ENCODE assay signal across 21 cellular contexts in genomic region chr7:157834501-157835143, GRCh38.
DNase-seq lines count a peak whose midpoint lies in the region; ATAC-seq, FAIRE-seq and TF ChIP-seq lines count a peak whose summit lies in the region.
"Had no signal": no experiment of that assay in that cellular context is flagged by ENCODE, and none has a peak within 500 bp of the region (broad histone marks: within the 10 kb centered on the region; RNA-seq: fewer than 3 reads in every experiment).

No MANE protein-coding gene starts in this region.

- DNase-seq in K562 (ENCODE audit: extremely low read depth in 1 of 4, low spot score in 3 of 4) (no peak), HepG2 (ENCODE audit: low spot score) (no peak), posterior vena cava (ENCODE audit: low spot score) (peak; percentile 75), brain microvascular endothelial cell (no peak), HCEC 1CT (no peak), SK-N-DZ (ENCODE audit: low spot score) (no peak), NCI-H510A (lab: John Stamatoyannopoulos, UW) (no peak)
- DNase-seq: CD4-positive, CD25-positive, alpha-beta regulatory T cell; COR-L47; DMS79; H9; NCI-H1092 treated with DMSO at 0.1 percent for 48 hours; NCI-H146; NCI-H2029; NCI-H2227 treated with DMSO at 0.1 percent for 48 hours; NCI-H510A treated with DMSO at 0.1 percent for 48 hours; NCI-H748 treated with DMSO at 0.1 percent for 48 hours had no signal

- ATAC-seq in K562 (no peak), HepG2 (peak; percentile 71)
- ATAC-seq: Panc1 had no signal

- no peaks in the 10 kb centered on the region for H3K4me1 ChIP-seq in K562 (replicated peaks in 1 of 2; ENCODE audit: control insufficient read depth in 2 of 2, insufficient read depth in 2 of 2, low read length in 2 of 2)
- H3K4me1 ChIP-seq in HepG2 (ENCODE audit: insufficient read depth, low read length) = no peaks in the 10 kb centered on the region
- H3K4me1 ChIP-seq: SJSA1 had no signal

- TF ChIP-seq RAD21 in K562 (CRISPR knock-in tag; conservative IDR thresholded peaks at IDR 0.05 in 1 of 2, IDR thresholded peaks at IDR 0.05 in 1 of 2) (no peak), HepG2 (CRISPR knock-in tag; IDR thresholded peaks at IDR 0.05) (no peak)

- H3K4me3 ChIP-seq in K562 (no peak overlapping the region), HepG2 (replicated peaks in 1 of 3; ENCODE audit: insufficient read depth in 1 of 3, low read depth in 2 of 3, low read length in 3 of 3) (no peak overlapping the region), brain microvascular endothelial cell (ENCODE audit: low read depth, low read length) (no peak overlapping the region)
- H3K4me3 ChIP-seq: SJSA1 had no signal

- BruUV-seq in K562 (replicated peaks; lab: Mats Ljungman, UMichigan) = no TSS peak
- no TSS peak for BruUV-seq in HepG2 (replicated peaks; lab: Mats Ljungman, UMichigan)

- TF ChIP-seq EP300 in K562 (IDR thresholded peaks at IDR 0.05; ENCODE audit: low read length) (no peak), HepG2 (IDR thresholded peaks at IDR 0.05; ENCODE audit: low read depth in 2 of 2, low read length in 2 of 2) (no peak), HepG2 (CRISPR knock-in tag; IDR thresholded peaks at IDR 0.05; ENCODE audit: borderline replicate concordance) (no peak)

- H3K36me3 ChIP-seq in K562 (ENCODE audit: control insufficient read depth, insufficient read depth, low read length) (no peaks in the 10 kb centered on the region), HepG2 (replicated peaks in 1 of 2; ENCODE audit: control insufficient read depth in 1 of 2, insufficient read depth in 2 of 2, low read length in 2 of 2) (no peaks in the 10 kb centered on the region), brain microvascular endothelial cell (replicated peaks) (no peaks in the 10 kb centered on the region)
- H3K36me3 ChIP-seq: SJSA1 had no signal

- no peak overlapping the region; a peak in 1 of 4 replicates for H3K9ac ChIP-seq in K562 (ENCODE audit: insufficient read depth in 1 of 2, low read depth in 2 of 2, low read length in 2 of 2)
- no peak overlapping the region for H3K9ac ChIP-seq in HepG2 (ENCODE audit: insufficient read depth, low read depth, low read length)
- H3K9ac ChIP-seq: KMS-11 had no signal

- H3K4me2 ChIP-seq in K562 (ENCODE audit: insufficient read depth, low read length) = no peak overlapping the region
- H3K4me2 ChIP-seq in HepG2 (ENCODE audit: low read depth, low read length) = no peak overlapping the region
- H3K4me2 ChIP-seq: KMS-11 had no signal

- POLR2A ChIA-PET in K562 (lab: Yijun Ruan, JAX) = interaction anchor here (1.6 kb wide), 1 partner anchor 10 kb away, joined by 6 read pairs; no protein-coding TSS in a partner anchor
- POLR2A ChIA-PET in HepG2 (lab: Yijun Ruan, JAX) = no interaction called here

- H3K9me1 ChIP-seq in K562 (ENCODE audit: control insufficient read depth, insufficient read depth, low read length) = no peaks in the 10 kb centered on the region

- H3K9me3 ChIP-seq in K562 (replicated peaks; ENCODE audit: control insufficient read depth, insufficient read depth, low read depth, low read length) (peaks cover 3% of the 10 kb centered on the region; the same call in 1 of the 2 replicates), HepG2 (ENCODE audit: low read length) (no peaks in the 10 kb centered on the region)

- in situ Hi-C loops in K562 (cut with MboI) (no loop called here), HepG2 (cut with HindIII; ENCODE audit: extremely low pct_ligation_motif_present, low pct_unique_long_range_greater_than_20kb) (no loop called here), brain microvascular endothelial cell (cut with HindIII; ENCODE audit: low pct_ligation_motif_present, low sequenced_read_pairs) (no loop called here)

- no peak overlapping the region for H2AFZ ChIP-seq in K562 (ENCODE audit: low read depth, low read length)
- no peak overlapping the region for H2AFZ ChIP-seq in HepG2 (ENCODE audit: low read length)

- H3K27me3 ChIP-seq in K562 (ENCODE audit: control insufficient read depth in 2 of 2, insufficient read depth in 2 of 2, low read length in 2 of 2) (peaks cover 26 to 58% of the 10 kb centered on the region in 2 experiments), HepG2 (ENCODE audit: control insufficient read depth in 1 of 2, insufficient read depth in 2 of 2, low read length in 2 of 2) (peaks cover 0 to 5% of the 10 kb centered on the region in 2 experiments; a peak in 1 of 5 replicates), brain microvascular endothelial cell (replicated peaks) (no peaks in the 10 kb centered on the region)
- H3K27me3 ChIP-seq: SJSA1 had no signal

- H3K79me2 ChIP-seq in K562 (ENCODE audit: control insufficient read depth, insufficient read depth, low read length) (no peaks in the 10 kb centered on the region), HepG2 (ENCODE audit: insufficient read depth, low read length) (no peaks in the 10 kb centered on the region)

- intact Hi-C loops in K562 (cut with micrococcal nuclease) = no loop called here
- intact Hi-C loops in HepG2 (cut with micrococcal nuclease; ENCODE audit: unreplicated experiment) = no loop called here
- intact Hi-C loops in posterior vena cava (cut with DNase I) = no loop called here

- no peak for TF ChIP-seq POLR2A in K562 (conservative IDR thresholded peaks at IDR 0.05)
- no peak for TF ChIP-seq POLR2A in HepG2 (IDR thresholded peaks at IDR 0.05; ENCODE audit: insufficient read depth in 1 of 2, low read depth in 2 of 2, low read length in 2 of 2)

- WGBS in K562 (ENCODE audit: insufficient coverage, low coverage, missing lambda C conversion rate) = 1% methylated on average over 20 of the region's 20 CpGs
- WGBS in HepG2 (ENCODE audit: low lambda C conversion rate) = 60% methylated on average over 13 of the region's 20 CpGs

- CTCF ChIA-PET in K562 (lab: Yijun Ruan, JAX; ENCODE audit: low intra/inter-chr PET ratio) (no interaction called here), HepG2 (lab: Yijun Ruan, JAX; ENCODE audit: low intra/inter-chr PET ratio, low total read pairs) (no interaction called here)

- no peak overlapping the region for H3K27ac ChIP-seq in K562 (ENCODE audit: extremely low read depth, low read depth, low read length)
- no peak overlapping the region for H3K27ac ChIP-seq in HepG2 (ENCODE audit: extremely low read length, insufficient read depth, low read length)
- H3K27ac ChIP-seq in brain microvascular endothelial cell = no peak overlapping the region
- H3K27ac ChIP-seq: HL-60, KMS-11, SJSA1 had no signal

- FAIRE-seq in K562 (lab: Jason Lieb, UNC) = peak; percentile 52
- FAIRE-seq in HepG2 (lab: Jason Lieb, UNC) = no peak

- TF ChIP-seq CTCF in K562 (IDR thresholded peaks at IDR 0.05 in 2 of 3, conservative IDR thresholded peaks at IDR 0.05 in 1 of 3; ENCODE audit: insufficient read depth in 2 of 3, low read depth in 1 of 3, low read length in 3 of 3) (no peak), HepG2 (CRISPR knock-in tag; IDR thresholded peaks at IDR 0.05) (no peak), brain microvascular endothelial cell (IDR thresholded peaks at IDR 0.05; ENCODE audit: low read depth, low read length, missing control alignments) (no peak)

- H4K20me1 ChIP-seq in K562 (replicated peaks; ENCODE audit: control insufficient read depth, insufficient read depth, low read length) = peaks cover 5% of the 10 kb centered on the region; the same call in 1 of the 2 replicates
- no peaks in the 10 kb centered on the region for H4K20me1 ChIP-seq in HepG2 (ENCODE audit: insufficient read depth, low read length)

TF ChIP-seq in K562, 482 proteins besides CTCF, POLR2A, EP300 and RAD21 (continues in another document):
- TF ChIP-seq NFE2 (IDR thresholded peaks at IDR 0.05; ENCODE audit: low read depth) = no peak
- TF ChIP-seq ZNF197 (CRISPR knock-in tag; IDR thresholded peaks at IDR 0.05; ENCODE audit: low read depth) = no peak
- TF ChIP-seq, protein P1, sequence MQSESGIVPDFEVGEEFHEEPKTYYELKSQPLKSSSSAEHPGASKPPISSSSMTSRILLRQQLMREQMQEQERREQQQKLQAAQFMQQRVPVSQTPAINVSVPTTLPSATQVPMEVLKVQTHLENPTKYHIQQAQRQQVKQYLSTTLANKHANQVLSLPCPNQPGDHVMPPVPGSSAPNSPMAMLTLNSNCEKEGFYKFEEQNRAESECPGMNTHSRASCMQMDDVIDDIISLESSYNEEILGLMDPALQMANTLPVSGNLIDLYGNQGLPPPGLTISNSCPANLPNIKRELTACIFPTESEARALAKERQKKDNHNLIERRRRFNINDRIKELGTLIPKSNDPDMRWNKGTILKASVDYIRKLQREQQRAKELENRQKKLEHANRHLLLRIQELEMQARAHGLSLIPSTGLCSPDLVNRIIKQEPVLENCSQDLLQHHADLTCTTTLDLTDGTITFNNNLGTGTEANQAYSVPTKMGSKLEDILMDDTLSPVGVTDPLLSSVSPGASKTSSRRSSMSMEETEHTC (IDR thresholded peaks at IDR 0.05) = no peak
- no peak for TF ChIP-seq ZNF134 (CRISPR knock-in tag; conservative IDR thresholded peaks at IDR 0.05)
- TF ChIP-seq ADNP (tag; IDR thresholded peaks at IDR 0.05) = no peak

TF ChIP-seq in HepG2, 621 proteins besides CTCF, POLR2A, EP300 and RAD21 (continues in another document):
- TF ChIP-seq DPF2 (CRISPR knock-in tag; IDR thresholded peaks at IDR 0.05; ENCODE audit: borderline replicate concordance, low read depth) (no peak), ZNF547 (CRISPR knock-in tag; IDR thresholded peaks at IDR 0.05) (no peak), KLF11 (CRISPR knock-in tag; IDR thresholded peaks at IDR 0.05) (no peak)
